In genomic region chr7:68006619-68007018, GRCh38 we compare ENCODE assay signal across 7 cellular contexts.
"Had no signal": no experiment of that assay in that cellular context is flagged by ENCODE, and none has a peak within 500 bp of the region (broad histone marks: within the 10 kb centered on the region; RNA-seq: fewer than 3 reads in every experiment).

No MANE protein-coding gene starts in this region.

- FAIRE-seq: H54, HTR-8/SVneo had no signal

- H3K27ac Mint-ChIP-seq: H9 had no signal

- H3K4me3 ChIP-seq: GM23248 had no signal

- H3K4me3 Mint-ChIP-seq: H9 had no signal

- DNase-seq: GM23248, GOT3, H9, HCEC 1CT, IMR-90 had no signal

- H3K4me1 Mint-ChIP-seq: H9 had no signal
